In the genomic region with DNA sequence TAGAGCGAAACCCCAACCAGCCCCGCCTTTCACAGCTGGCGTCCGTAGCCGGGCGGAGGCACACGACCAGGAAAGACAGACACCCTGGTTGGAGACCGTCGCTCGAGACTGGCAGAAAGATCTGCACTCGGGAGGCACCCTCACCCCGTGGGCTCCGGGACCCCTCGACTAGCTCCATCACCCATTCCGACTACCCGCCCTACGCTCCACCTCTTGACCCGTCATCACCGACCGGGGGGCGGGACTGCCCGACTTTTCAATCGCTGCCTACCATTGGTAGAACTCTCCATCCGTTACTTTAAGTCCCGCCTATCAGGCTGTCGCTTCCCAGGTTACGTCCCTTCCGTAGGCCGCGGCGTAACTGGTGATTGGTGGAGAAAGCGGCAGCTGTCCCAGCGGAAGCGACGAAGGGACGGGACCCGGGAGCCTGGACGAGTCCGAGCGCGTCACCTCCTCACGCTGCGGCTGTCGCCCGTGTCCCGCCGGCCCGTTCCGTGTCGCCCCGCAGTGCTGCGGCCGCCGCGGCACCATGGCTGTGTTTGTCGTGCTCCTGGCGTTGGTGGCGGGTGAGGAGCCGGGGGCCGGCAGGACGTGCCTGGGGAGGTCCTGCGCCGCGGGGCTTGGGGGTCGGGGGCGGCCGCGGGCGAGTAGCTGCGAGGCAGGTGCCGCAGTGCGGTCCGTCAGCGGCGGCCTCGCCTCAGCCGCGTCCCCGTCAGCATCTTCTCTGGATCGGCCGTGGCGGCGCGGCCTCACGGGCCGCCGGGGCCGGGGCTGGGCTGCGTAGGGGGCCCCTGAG, we compare ENCODE assay signal across 8 cellular contexts. TPM values are rescaled to one million over a fixed set of nuclear protein-coding genes. Genes with fewer than 3 reads are reported as not detected.
A peak's percentile ranks its signal among the peaks of the same experiment; 100 is the strongest.
DNase-seq lines count a peak whose midpoint lies in the region; ATAC-seq and TF ChIP-seq lines count a peak whose summit lies in the region.

ATP6AP2 (plus strand) TSS at position 434 of the 796 bp plus-strand sequence; CDS start at position 530, 96 bp downstream.

- peaks cover 0 to 24% of the 10 kb centered on the region in 2 donors for H3K4me1 ChIP-seq in left lung

- H3K4me3 ChIP-seq in left lung = peak within 1 kb of the TSS; percentile 51 to 64

- intact Hi-C loops in left lung (cut with DNase I) = no loop called here

- H3K36me3 ChIP-seq in left lung = no peaks in the 10 kb centered on the region

- peak within 1 kb of the TSS; percentile 81 to 93 for H3K27ac ChIP-seq in left lung

- ATAC-seq in GM19372 (IDR thresholded peaks at IDR 0.05; ENCODE audit: low read depth, unreplicated experiment) (peak; percentile 95), HG03558 (IDR thresholded peaks at IDR 0.05; ENCODE audit: extremely low read depth, unreplicated experiment) (peak; percentile 83), left lung (peak; percentile 98)

- no peak for TF ChIP-seq CTCF in left lung (IDR thresholded peaks at IDR 0.05)

- no peaks in the 10 kb centered on the region for H3K9me3 ChIP-seq in left lung

- peaks cover 0 to 13% of the 10 kb centered on the region in 2 donors for H3K27me3 ChIP-seq in left lung

- DNase-seq in C1 segment of cervical spinal cord (lab: John Stamatoyannopoulos, UW) (peak; percentile 13 to 92 (median 85)), NCI-H748 treated with DMSO at 0.1 percent for 48 hours (lab: John Stamatoyannopoulos, UW) (peak; percentile 91), dermis blood vessel endothelial cell (peak; percentile 94), left lung (peak; percentile 93 to 94)
- peak; percentile 82 for DNase-seq in activated CD4-positive, alpha-beta T cell treated with anti-CD3 and anti-CD28 coated beads, Interleukin-2, amount 50 U/mL, for 4 hours
- peak; percentile 78 to 79 for DNase-seq in stimulated activated CD4-positive, alpha-beta T cell treated with anti-CD3 and anti-CD28 coated beads, Interleukin-2, amount 100 ng/mL, for 48 hours

RNA-seq across cellular contexts. Expression of gene ATP6AP2, which starts in this region (rescaled TPM):
- total RNA-seq in dermis blood vessel endothelial cell = 82.0 and 101 TPM in 2 replicates
- total RNA-seq in left lung = 100 to 1,000 TPM; 129 to 135 TPM

Comparison
In these comparisons a context has a peak if more than half of its experiments do, and no peak if none do; other contexts are left out.
1. Peak in every context shown above with its lines: DNase-seq, ATAC-seq, H3K4me3 ChIP-seq and H3K27ac ChIP-seq.